In genomic region chr20:48051810-48052491, GRCh38 we compare ENCODE assay signal across 15 cellular contexts.
DNase-seq lines count a peak whose midpoint lies in the region; ATAC-seq and TF ChIP-seq lines count a peak whose summit lies in the region.
"Had no signal": no experiment of that assay in that cellular context is flagged by ENCODE, and none has a peak within 500 bp of the region (broad histone marks: within the 10 kb centered on the region; RNA-seq: fewer than 3 reads in every experiment).

No MANE protein-coding gene starts in this region.

- DNase-seq in NCI-H1436 (lab: John Stamatoyannopoulos, UW) (peak; percentile 18), NCI-H1436 treated with DMSO at 0.1 percent for 48 hours (lab: John Stamatoyannopoulos, UW) (no peak), NCI-H69 (lab: John Stamatoyannopoulos, UW) (peak; percentile 64), esophagus squamous epithelium (lab: John Stamatoyannopoulos, UW) (no peak), superior temporal gyrus (ENCODE audit: extremely low spot score) (peak; percentile 58), smooth muscle cell (lab: John Stamatoyannopoulos, UW; ENCODE audit: unreplicated experiment) (no peak), esophagus muscularis mucosa (ENCODE audit: extremely low spot score) (no peak)
- no peak for DNase-seq in activated CD8-positive, alpha-beta T cell treated with anti-CD3 and anti-CD28 coated beads, Interleukin-2, amount 10 ng/mL, durations not matched to agents 7 days and 5 days
- DNase-seq: 8988T; activated naive CD8-positive, alpha-beta T cell treated with anti-CD3 and anti-CD28 coated beads, Interleukin-2, amount 50 U/mL, for 24 hours; MM.1S; naive thymus-derived CD8-positive, alpha-beta T cell; stimulated activated CD4-positive, alpha-beta T cell treated with anti-CD3 and anti-CD28 coated beads, Interleukin-2, amount 100 ng/mL, for 24 hours; thyroid gland had no signal

- H3K27me3 ChIP-seq in esophagus squamous epithelium (no peaks in the 10 kb centered on the region), smooth muscle cell (ENCODE audit: low read depth) (no peaks in the 10 kb centered on the region), esophagus muscularis mucosa (no peaks in the 10 kb centered on the region)
- H3K27me3 ChIP-seq: thyroid gland had no signal

- peaks cover 5% of the 10 kb centered on the region for H3K27me3 Mint-ChIP-seq in activated CD8-positive, alpha-beta T cell treated with anti-CD3 and anti-CD28 coated beads, Interleukin-2, amount 10 ng/mL, durations not matched to agents 7 days and 5 days (ENCODE audit: low read depth)

- H3K4me3 ChIP-seq in esophagus squamous epithelium, result no peak overlapping the region
- no peak overlapping the region for H3K4me3 ChIP-seq in smooth muscle cell
- no peak overlapping the region for H3K4me3 ChIP-seq in esophagus muscularis mucosa
- H3K4me3 ChIP-seq: thyroid gland had no signal

- no peak overlapping the region for H3K4me2 ChIP-seq in smooth muscle cell

- H2AFZ ChIP-seq in smooth muscle cell (ENCODE audit: low read depth), result no peak overlapping the region

- no peak for TF ChIP-seq EP300 in esophagus muscularis mucosa (IDR thresholded peaks at IDR 0.05)

- no peak for TF ChIP-seq POLR2A in esophagus squamous epithelium (IDR thresholded peaks at IDR 0.05)
- no peak for TF ChIP-seq POLR2A in esophagus muscularis mucosa (IDR thresholded peaks at IDR 0.05; ENCODE audit: low read depth)

- no peak overlapping the region for H3K27ac Mint-ChIP-seq in activated CD8-positive, alpha-beta T cell treated with anti-CD3 and anti-CD28 coated beads, Interleukin-2, amount 10 ng/mL, durations not matched to agents 7 days and 5 days
- H3K27ac Mint-ChIP-seq: activated naive CD8-positive, alpha-beta T cell treated with anti-CD3 and anti-CD28 coated beads, Interleukin-2, amount 50 U/mL, for 24 hours; naive thymus-derived CD8-positive, alpha-beta T cell had no signal

- no peaks in the 10 kb centered on the region for H3K79me2 ChIP-seq in smooth muscle cell (ENCODE audit: low read depth)

- no peaks in the 10 kb centered on the region for H3K9me3 Mint-ChIP-seq in activated CD8-positive, alpha-beta T cell treated with anti-CD3 and anti-CD28 coated beads, Interleukin-2, amount 10 ng/mL, durations not matched to agents 7 days and 5 days (ENCODE audit: insufficient read depth)
- H3K9me3 Mint-ChIP-seq: activated naive CD8-positive, alpha-beta T cell treated with anti-CD3 and anti-CD28 coated beads, Interleukin-2, amount 50 U/mL, for 24 hours had no signal

- H3F3A ChIP-seq in smooth muscle cell (ENCODE audit: low read depth), result no peaks in the 10 kb centered on the region

- TF ChIP-seq CTCF in esophagus squamous epithelium (IDR thresholded peaks at IDR 0.05) (no peak), smooth muscle cell (IDR thresholded peaks at IDR 0.05; ENCODE audit: borderline replicate concordance, insufficient read depth, poor library complexity, severe bottlenecking) (no peak), esophagus muscularis mucosa (IDR thresholded peaks at IDR 0.05) (no peak)

- POLR2A ChIA-PET in activated CD8-positive, alpha-beta T cell treated with anti-CD3 and anti-CD28 coated beads, Interleukin-2, amount 10 ng/mL, durations not matched to agents 7 days and 5 days (lab: Charles Lee), result no interaction called here

- WGBS in esophagus squamous epithelium, 2 donors, result 19 to 27% methylated on average over 2 to 3 of the region's 3 CpGs
- WGBS in smooth muscle cell (ENCODE audit: low lambda C conversion rate), result 68% methylated on average over 3 of the region's 3 CpGs
- WGBS in esophagus muscularis mucosa, result 34% methylated on average over 3 of the region's 3 CpGs

- H3K36me3 Mint-ChIP-seq in activated CD8-positive, alpha-beta T cell treated with anti-CD3 and anti-CD28 coated beads, Interleukin-2, amount 10 ng/mL, durations not matched to agents 7 days and 5 days (ENCODE audit: low read depth), result no peaks in the 10 kb centered on the region

- no peaks in the 10 kb centered on the region for H4K20me1 ChIP-seq in smooth muscle cell (ENCODE audit: low read depth)

- no peak for ATAC-seq in activated CD8-positive, alpha-beta T cell treated with anti-CD3 and anti-CD28 coated beads, Interleukin-2, amount 10 ng/mL, durations not matched to agents 7 days and 5 days
- ATAC-seq: activated naive CD8-positive, alpha-beta T cell treated with anti-CD3 and anti-CD28 coated beads, Interleukin-2, amount 50 U/mL, for 24 hours; naive thymus-derived CD8-positive, alpha-beta T cell; Right ventricle myocardium inferior had no signal

- H3K9me3 ChIP-seq in esophagus squamous epithelium (no peaks in the 10 kb centered on the region), smooth muscle cell (replicated peaks; ENCODE audit: low read depth) (no peaks in the 10 kb centered on the region), esophagus muscularis mucosa (no peaks in the 10 kb centered on the region)
- H3K9me3 ChIP-seq: thyroid gland had no signal

- intact Hi-C loops in esophagus squamous epithelium (cut with DNase I), result loop anchor here (10.0 kb wide), 1 partner anchor 63 kb away; no protein-coding TSS in a partner anchor
- intact Hi-C loops in esophagus muscularis mucosa (cut with DNase I), result no loop called here

- H3K4me3 Mint-ChIP-seq in activated CD8-positive, alpha-beta T cell treated with anti-CD3 and anti-CD28 coated beads, Interleukin-2, amount 10 ng/mL, durations not matched to agents 7 days and 5 days, result no peak overlapping the region
- H3K4me3 Mint-ChIP-seq: activated naive CD8-positive, alpha-beta T cell treated with anti-CD3 and anti-CD28 coated beads, Interleukin-2, amount 50 U/mL, for 24 hours; naive thymus-derived CD8-positive, alpha-beta T cell had no signal

- H3K9ac ChIP-seq in smooth muscle cell (ENCODE audit: low read depth), result no peak overlapping the region

- H3K4me1 Mint-ChIP-seq in activated CD8-positive, alpha-beta T cell treated with anti-CD3 and anti-CD28 coated beads, Interleukin-2, amount 10 ng/mL, durations not matched to agents 7 days and 5 days (ENCODE audit: low read depth), result no peaks in the 10 kb centered on the region
- H3K4me1 Mint-ChIP-seq: activated naive CD8-positive, alpha-beta T cell treated with anti-CD3 and anti-CD28 coated beads, Interleukin-2, amount 50 U/mL, for 24 hours; naive thymus-derived CD8-positive, alpha-beta T cell had no signal

- H3K4me1 ChIP-seq in esophagus squamous epithelium (peaks cover 6 to 42% (median 7%) of the 10 kb centered on the region in 3 donors), smooth muscle cell (ENCODE audit: low read depth) (peaks cover 3% of the 10 kb centered on the region), esophagus muscularis mucosa (peaks cover 3 to 10% (median 6%) of the 10 kb centered on the region in 4 donors)
- H3K4me1 ChIP-seq: thyroid gland had no signal

- H3K27ac ChIP-seq in esophagus squamous epithelium, result peak overlapping the region; percentile 33 to 81 (median 60)
- no peak overlapping the region for H3K27ac ChIP-seq in smooth muscle cell (ENCODE audit: low read depth)
- H3K27ac ChIP-seq in esophagus muscularis mucosa (replicated peaks in 1 of 4), result no peak overlapping the region
- H3K27ac ChIP-seq: thyroid gland had no signal

- H3K36me3 ChIP-seq in esophagus squamous epithelium (no peaks in the 10 kb centered on the region), smooth muscle cell (ENCODE audit: low read depth) (no peaks in the 10 kb centered on the region), esophagus muscularis mucosa (no peaks in the 10 kb centered on the region)
- H3K36me3 ChIP-seq: thyroid gland had no signal

- CTCF ChIA-PET in activated CD8-positive, alpha-beta T cell treated with anti-CD3 and anti-CD28 coated beads, Interleukin-2, amount 10 ng/mL, durations not matched to agents 7 days and 5 days (lab: Charles Lee), result no interaction called here

Comparison
In these comparisons a context has a peak if more than half of its experiments do, and no peak if none do; other contexts are left out.
1. DNase-seq: peak in NCI-H1436 (single experiment), NCI-H69 (single experiment) and superior temporal gyrus (single experiment); none in NCI-H1436 treated with DMSO at 0.1 percent for 48 hours (single experiment), esophagus squamous epithelium (single experiment), smooth muscle cell (single experiment), esophagus muscularis mucosa (single experiment) and activated CD8-positive, alpha-beta T cell treated with anti-CD3 and anti-CD28 coated beads, Interleukin-2, amount 10 ng/mL, durations not matched to agents 7 days and 5 days (single experiment).
2. H3K27ac ChIP-seq: peak in esophagus squamous epithelium (4 of 4); none in smooth muscle cell (single experiment) and esophagus muscularis mucosa (0 of 4).